In the genomic region with DNA sequence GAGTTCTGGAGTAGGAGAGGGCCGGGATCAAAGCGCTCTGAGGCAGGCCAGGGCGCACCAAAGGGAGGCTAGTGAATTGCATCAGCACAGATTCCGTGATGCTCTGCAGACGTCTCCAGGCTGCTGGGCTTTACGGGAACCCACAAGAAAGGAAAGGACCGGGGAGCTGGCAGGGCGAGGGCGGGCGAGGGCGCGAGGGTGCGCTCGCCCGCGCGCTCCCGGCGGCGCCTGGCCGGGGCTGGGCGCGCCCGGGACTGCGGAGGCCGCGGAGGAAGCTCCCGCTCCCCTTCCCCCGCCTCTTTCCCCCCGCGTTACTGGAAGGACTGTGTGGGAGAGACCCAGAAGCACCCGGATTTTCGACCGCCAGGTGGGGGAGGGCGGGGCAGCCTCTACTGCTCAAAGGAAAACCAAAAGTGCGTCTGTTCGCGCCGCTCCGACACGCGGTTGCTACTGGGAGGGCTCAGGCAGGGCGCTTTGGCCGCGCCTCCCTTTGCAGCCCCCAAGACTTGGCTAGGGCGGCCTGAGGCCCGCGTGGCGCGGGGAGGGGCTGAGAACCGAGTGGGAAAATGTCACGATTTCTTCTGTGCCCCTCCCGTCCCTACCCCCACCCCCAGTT, we compare ENCODE assay signal across 7 cellular contexts. TPM values are rescaled to one million over a fixed set of nuclear protein-coding genes. Genes with fewer than 3 reads are reported as not detected.
DNase-seq lines count a peak whose midpoint lies in the region; ATAC-seq, FAIRE-seq and TF ChIP-seq lines count a peak whose summit lies in the region.

No MANE protein-coding gene starts in this region.

- in situ Hi-C loops in GM13977 (cut with MboI; ENCODE audit: low pct_unique_long_range_greater_than_20kb, low sequenced_read_pairs, unreplicated experiment) = no loop called here

- no peaks in the 10 kb centered on the region for H3K27me3 Mint-ChIP-seq in T-helper 17 cell

- H2AFZ ChIP-seq in Loucy (ENCODE audit: low read length) = peak overlapping the region; percentile 72

- peak overlapping the region; percentile 83 for H3K4me3 ChIP-seq in Loucy (ENCODE audit: low read length, poor library complexity, severe bottlenecking)
- peak overlapping the region; percentile 80 for H3K4me3 ChIP-seq in right cardiac atrium (ENCODE audit: low read length)

- H3F3A ChIP-seq in Loucy (ENCODE audit: low read depth) = peaks cover 11% of the 10 kb centered on the region; the same call in 1 of the 2 replicates

- no peaks in the 10 kb centered on the region for H3K9me3 ChIP-seq in Loucy (ENCODE audit: insufficient read depth, low read depth, low read length)
- no peaks in the 10 kb centered on the region for H3K9me3 ChIP-seq in T-helper 17 cell (ENCODE audit: control insufficient read depth, low read length, poor library complexity, severe bottlenecking)
- H3K9me3 ChIP-seq in right cardiac atrium (ENCODE audit: control insufficient read depth, low read length) = no peaks in the 10 kb centered on the region

- peaks cover 14% of the 10 kb centered on the region for H3K4me1 ChIP-seq in Loucy (ENCODE audit: insufficient read depth, low read length, poor library complexity, severe bottlenecking)
- peaks cover 5% of the 10 kb centered on the region for H3K4me1 ChIP-seq in right cardiac atrium (ENCODE audit: control insufficient read depth, insufficient read depth, low read length)

- H3K9me2 ChIP-seq in Loucy (replicated peaks; ENCODE audit: low read depth, low read length) = no peaks in the 10 kb centered on the region

- intact Hi-C loops in right cardiac atrium (cut with DNase I) = loop anchor here in 3 of 4 donors (2.0 to 10.0 kb wide), 8 partner anchors 48 to 686 kb away; partner anchors contain the start of genes BABAM2 (in 3 of the 3) and RBKS (in 3 of the 3)

- peak overlapping the region; percentile 98 for H3K4me2 ChIP-seq in Loucy (ENCODE audit: low read depth, low read length, poor library complexity, severe bottlenecking)

- H3K36me3 ChIP-seq in Loucy (ENCODE audit: insufficient read depth, low read length) = no peaks in the 10 kb centered on the region

- H3K27ac Mint-ChIP-seq in T-helper 17 cell = peak overlapping the region; percentile 93

- H3K36me3 Mint-ChIP-seq in T-helper 17 cell (ENCODE audit: low read depth) = peaks cover 2% of the 10 kb centered on the region

- under 1% methylated on average over 53 of the region's 53 CpGs for WGBS in right cardiac atrium

- peaks cover 19% of the 10 kb centered on the region for H4K20me1 ChIP-seq in Loucy (ENCODE audit: insufficient read depth, low read length, poor library complexity, severe bottlenecking)

- H3K4me1 Mint-ChIP-seq in T-helper 17 cell = peaks cover 20% of the 10 kb centered on the region

- H3K27me3 ChIP-seq in Loucy (ENCODE audit: insufficient read depth, low read length, poor library complexity, severe bottlenecking) (peaks cover 5% of the 10 kb centered on the region), right cardiac atrium (ENCODE audit: control insufficient read depth, insufficient read depth) (no peaks in the 10 kb centered on the region)

- H3K79me2 ChIP-seq in Loucy (ENCODE audit: insufficient read depth, low read length) = peaks cover 29% of the 10 kb centered on the region

- peak; percentile 41 for ATAC-seq in T-helper 17 cell
- peak; percentile 34 to 49 for ATAC-seq in right cardiac atrium

- peak overlapping the region; percentile 90 for H3K4me3 Mint-ChIP-seq in T-helper 17 cell

- TF ChIP-seq CTCF in GM13977 (IDR thresholded peaks at IDR 0.05; ENCODE audit: extremely low read depth, insufficient read depth, missing control alignments) (no peak), Loucy (conservative IDR thresholded peaks at IDR 0.05; ENCODE audit: low read length) (no peak)

- H3K9ac ChIP-seq in Loucy (ENCODE audit: low read depth, low read length, poor library complexity, severe bottlenecking) = peak overlapping the region; percentile 87

- H3K27ac ChIP-seq in angular gyrus (ENCODE audit: low read depth, low read length) (peak overlapping the region; percentile 95), right cardiac atrium (ENCODE audit: low read length) (peak overlapping the region; percentile 99)

- peak; percentile 82 for DNase-seq in GM13977 (ENCODE audit: low spot score)
- DNase-seq in T-helper 17 cell = peak; percentile 65 to 81 (median 72)
- DNase-seq in right cardiac atrium = peak; percentile 92 to 96 (median 94)
- DNase-seq in putamen (ENCODE audit: low spot score) = peak; percentile 63
- DNase-seq in urothelium cell line (ENCODE audit: low spot score) = peak; percentile 88

- no peak for FAIRE-seq in urothelium cell line (lab: Jason Lieb, UNC)

RNA-seq across cellular contexts. Expression of gene FOSL2, which starts 2.3 kb away (rescaled TPM):
- total RNA-seq in T-helper 17 cell (100 to 1,000 TPM; 114 to 153 TPM), right cardiac atrium (100 to 1,000 TPM in 1 of 4 donors, 10 to 100 TPM in 3; 38.9 to 128 (median 56.6) TPM)
- 46.4 TPM for polyA plus RNA-seq in right cardiac atrium

Comparison
In these comparisons a context has a peak if more than half of its experiments do, and no peak if none do; other contexts are left out.
1. Peak in every context shown above with its lines: DNase-seq, ATAC-seq, H3K4me3 ChIP-seq and H3K27ac ChIP-seq.